ENCODE assay signal across 26 cellular contexts in genomic region chr10:74645681-74646080, GRCh38.
"Had no signal": no experiment of that assay in that cellular context is flagged by ENCODE, and none has a peak within 500 bp of the region (broad histone marks: within the 10 kb centered on the region; RNA-seq: fewer than 3 reads in every experiment).

No MANE protein-coding gene starts in this region.

- H3K4me1 ChIP-seq: esophagus squamous epithelium, parathyroid adenoma had no signal

- DNase-seq: activated CD4-positive, alpha-beta T cell treated with anti-CD3 and anti-CD28 coated beads for 36 hours; activated CD4-positive, alpha-beta T cell treated with anti-CD3 and anti-CD28 coated beads, Interleukin-2, amount 50 U/mL, for 48 hours; activated CD8-positive, alpha-beta memory T cell treated with anti-CD3 and anti-CD28 coated beads, Interleukin-2, amount 50 U/mL, for 48 hours; activated naive CD4-positive, alpha-beta T cell treated with anti-CD3 and anti-CD28 coated beads for 36 hours; activated naive CD8-positive, alpha-beta T cell treated with anti-CD3 and anti-CD28 coated beads, Interleukin-2, amount 10 ng/mL, durations not matched to agents 7 days and 5 days; activated T-cell treated with anti-CD3 and anti-CD28 coated beads, Interleukin-2, amount 50 U/mL, for 4 hours; amniotic stem cell; cerebellar nuclear complex; esophagus squamous epithelium; gastrocnemius medialis; head of caudate nucleus; hypothalamus; left ventricle myocardium superior; mammary epithelial cell; naive thymus-derived CD8-positive, alpha-beta T cell; right cardiac atrium; stimulated activated CD4-positive, alpha-beta T cell treated with anti-CD3 and anti-CD28 coated beads, Interleukin-4, amount 100 ng/mL, for 4 hours; stimulated activated naive CD8-positive, alpha-beta T cell treated with anti-CD3 and anti-CD28 coated beads, Interleukin-15, amount 100 ng/mL, for 72 hours; T1000; tibial artery had no signal

- H3K36me3 ChIP-seq: gastrocnemius medialis, neutrophil, tibial artery had no signal

- H3K9me3 ChIP-seq: esophagus squamous epithelium, gastrocnemius medialis, neutrophil, tibial artery had no signal

- ATAC-seq: activated CD4-positive, alpha-beta T cell treated with anti-CD3 and anti-CD28 coated beads for 36 hours; activated T-cell treated with anti-CD3 and anti-CD28 coated beads, Interleukin-2, amount 50 U/mL, for 4 hours; gastrocnemius medialis; left ventricle myocardium superior; naive thymus-derived CD8-positive, alpha-beta T cell; right cardiac atrium; stimulated activated naive CD8-positive, alpha-beta T cell treated with anti-CD3 and anti-CD28 coated beads, Interleukin-15, amount 100 ng/mL, for 72 hours; WTC11 had no signal

- H3K79me2 ChIP-seq: parathyroid adenoma had no signal

- H2AFZ ChIP-seq: parathyroid adenoma had no signal

- H3K27me3 ChIP-seq: esophagus squamous epithelium, gastrocnemius medialis, neutrophil, tibial artery had no signal

- H3K27ac ChIP-seq: coronary artery, esophagus squamous epithelium, gastrocnemius medialis, neutrophil, parathyroid adenoma, tibial artery had no signal

- H3K4me3 ChIP-seq: coronary artery, esophagus squamous epithelium, gastrocnemius medialis, tibial artery had no signal

- H3K4me1 Mint-ChIP-seq: stimulated activated naive CD8-positive, alpha-beta T cell treated with anti-CD3 and anti-CD28 coated beads, Interleukin-15, amount 100 ng/mL, for 72 hours had no signal

- H3K9ac ChIP-seq: parathyroid adenoma had no signal

- H3K4me3 Mint-ChIP-seq: activated CD4-positive, alpha-beta T cell treated with anti-CD3 and anti-CD28 coated beads for 36 hours; activated naive CD4-positive, alpha-beta T cell treated with anti-CD3 and anti-CD28 coated beads for 36 hours; activated naive CD8-positive, alpha-beta T cell treated with anti-CD3 and anti-CD28 coated beads, Interleukin-2, amount 10 ng/mL, durations not matched to agents 7 days and 5 days; activated T-cell treated with anti-CD3 and anti-CD28 coated beads, Interleukin-2, amount 50 U/mL, for 4 hours; mesothelial cell of epicardium; naive thymus-derived CD8-positive, alpha-beta T cell; stimulated activated naive CD8-positive, alpha-beta T cell treated with anti-CD3 and anti-CD28 coated beads, Interleukin-15, amount 100 ng/mL, for 72 hours; WTC11 had no signal

- H3K27me3 Mint-ChIP-seq: activated CD4-positive, alpha-beta T cell treated with anti-CD3 and anti-CD28 coated beads for 36 hours; activated naive CD8-positive, alpha-beta T cell treated with anti-CD3 and anti-CD28 coated beads, Interleukin-2, amount 10 ng/mL, durations not matched to agents 7 days and 5 days; naive thymus-derived CD8-positive, alpha-beta T cell; stimulated activated naive CD8-positive, alpha-beta T cell treated with anti-CD3 and anti-CD28 coated beads, Interleukin-15, amount 100 ng/mL, for 72 hours had no signal

- H3K27ac Mint-ChIP-seq: activated CD4-positive, alpha-beta T cell treated with anti-CD3 and anti-CD28 coated beads for 36 hours; activated naive CD4-positive, alpha-beta T cell treated with anti-CD3 and anti-CD28 coated beads for 36 hours; activated naive CD8-positive, alpha-beta T cell treated with anti-CD3 and anti-CD28 coated beads, Interleukin-2, amount 10 ng/mL, durations not matched to agents 7 days and 5 days; activated T-helper 2 cell treated with anti-CD3 and anti-CD28 coated beads, Interferon-gamma antibody, Interleukin-2, Interleukin-4, amounts not matched to agents 10 μg/mL and 5 μg/mL and 100 μg/mL, durations not matched to agents 14 hours and 24 hours and 36 hours; mesothelial cell of epicardium; stimulated activated naive CD8-positive, alpha-beta T cell treated with anti-CD3 and anti-CD28 coated beads, Interleukin-15, amount 100 ng/mL, for 72 hours had no signal
